ENCODE assay signal across 17 cellular contexts in genomic region chr2:237505188-237505939, GRCh38. TPM values are rescaled to one million over a fixed set of nuclear protein-coding genes. Genes with fewer than 3 reads are reported as not detected.
DNase-seq lines count a peak whose midpoint lies in the region; ATAC-seq and TF ChIP-seq lines count a peak whose summit lies in the region.
"Had no signal": no experiment of that assay in that cellular context is flagged by ENCODE, and none has a peak within 500 bp of the region (broad histone marks: within the 10 kb centered on the region; RNA-seq: fewer than 3 reads in every experiment).

No MANE protein-coding gene starts in this region.

- H3K4me1 ChIP-seq in trophoblast cell (ENCODE audit: control insufficient read depth in 1 of 2, insufficient read depth in 2 of 2, low read length in 2 of 2) (peaks cover 9 to 10% of the 10 kb centered on the region in 2 experiments), vagina (peaks cover 33% of the 10 kb centered on the region), mesendoderm (ENCODE audit: control insufficient read depth, low read depth, low read length) (peaks cover 7% of the 10 kb centered on the region)

- no peak overlapping the region for H2BK12ac ChIP-seq in trophoblast cell (ENCODE audit: low read length)

- H3K4ac ChIP-seq in trophoblast cell (ENCODE audit: low read depth, low read length) (no peak overlapping the region), mesendoderm (ENCODE audit: low read depth, low read length) (no peak overlapping the region)

- H2AFZ ChIP-seq in trophoblast cell (ENCODE audit: insufficient read depth, low read length, poor library complexity): no peak overlapping the region

- no peak overlapping the region for H3K4me3 Mint-ChIP-seq in natural killer cell treated with Interleukin-12 subunit alpha and Interleukin-12 subunit beta and Interleukin-15 and Interleukin-18, amount 100 ng/mL, for 72 hours
- no peak overlapping the region for H3K4me3 Mint-ChIP-seq in natural killer cell

- H3K18ac ChIP-seq in trophoblast cell (ENCODE audit: low read length) (no peak overlapping the region), mesendoderm (ENCODE audit: low read length) (no peak overlapping the region)

- H3K4me3 ChIP-seq in trophoblast cell (ENCODE audit: low read depth, low read length) (no peak overlapping the region), vagina (no peak overlapping the region), mesendoderm (ENCODE audit: low read length) (no peak overlapping the region)
- H3K4me3 ChIP-seq: MG63 had no signal

- H3K36me3 ChIP-seq in trophoblast cell (ENCODE audit: control insufficient read depth in 1 of 2, insufficient read depth in 2 of 2, low read length in 2 of 2) (no peaks in the 10 kb centered on the region), vagina (no peaks in the 10 kb centered on the region), mesendoderm (ENCODE audit: control insufficient read depth, insufficient read depth, low read length) (no peaks in the 10 kb centered on the region)
- H3K36me3 ChIP-seq: MG63 had no signal

- no peaks in the 10 kb centered on the region for H3K9me3 Mint-ChIP-seq in natural killer cell treated with Interleukin-12 subunit alpha and Interleukin-12 subunit beta and Interleukin-15 and Interleukin-18, amount 100 ng/mL, for 72 hours
- H3K9me3 Mint-ChIP-seq in natural killer cell: no peaks in the 10 kb centered on the region

- no peak for TF ChIP-seq POLR2A in vagina (IDR thresholded peaks at IDR 0.05)

- H3K23ac ChIP-seq in trophoblast cell (ENCODE audit: low read length) (no peak overlapping the region), mesendoderm (ENCODE audit: low read length) (no peak overlapping the region)

- WGBS in trophoblast cell (ENCODE audit: extremely low coverage, insufficient coverage, insufficient read length): no CpG with 5 or more reads among the region's 15 CpGs
- WGBS in mesendoderm (ENCODE audit: extremely low coverage, insufficient coverage, low lambda C conversion rate): no CpG with 5 or more reads among the region's 15 CpGs

- no peak for DNase-seq in natural killer cell treated with Interleukin-12 subunit alpha and Interleukin-12 subunit beta and Interleukin-15 and Interleukin-18, amount 100 ng/mL, for 72 hours (ENCODE audit: low spot score)
- no peak for DNase-seq in natural killer cell
- DNase-seq in trophoblast cell: no peak
- no peak for DNase-seq in vagina (ENCODE audit: extremely low spot score in 2 of 2)
- no peak for DNase-seq in NCI-H226
- DNase-seq in mesendoderm: no peak
- DNase-seq: COR-L47, EL, MG63, NCI-H1092, NCI-H146, NCI-H2081 treated with DMSO at 0.1 percent for 48 hours, NCI-H524, SHP77 treated with DMSO at 0.1 percent for 48 hours had no signal

- no peak for TF ChIP-seq CTCF in natural killer cell (IDR thresholded peaks at IDR 0.05)
- TF ChIP-seq CTCF in VCaP (conservative IDR thresholded peaks at IDR 0.05): no peak
- TF ChIP-seq CTCF in vagina (IDR thresholded peaks at IDR 0.05): no peak

- H2AK5ac ChIP-seq in trophoblast cell (ENCODE audit: low read length): peak overlapping the region; percentile 35
- no peak overlapping the region for H2AK5ac ChIP-seq in mesendoderm (ENCODE audit: low read length)

- H3K56ac ChIP-seq in mesendoderm (ENCODE audit: low read length): no peak overlapping the region

- H4K12ac ChIP-seq in trophoblast cell (ENCODE audit: low read depth, low read length): no peak overlapping the region

- H2BK15ac ChIP-seq in mesendoderm (replicated peaks; ENCODE audit: low read depth): no peak overlapping the region

- intact Hi-C loops in natural killer cell (cut with micrococcal nuclease) (no loop called here), vagina (cut with DNase I) (no loop called here)

- no peak overlapping the region for H4K5ac ChIP-seq in mesendoderm (ENCODE audit: low read length)

- peak overlapping the region; percentile 99; the same call in 1 of the 2 replicates for H3K27ac ChIP-seq in VCaP
- H3K27ac ChIP-seq in trophoblast cell (ENCODE audit: low read depth, low read length): no peak overlapping the region
- H3K27ac ChIP-seq in vagina: peak overlapping the region; percentile 88
- H3K27ac ChIP-seq in mesendoderm (ENCODE audit: low read depth, low read length): no peak overlapping the region

- H3K36me3 Mint-ChIP-seq in natural killer cell treated with Interleukin-12 subunit alpha and Interleukin-12 subunit beta and Interleukin-15 and Interleukin-18, amount 100 ng/mL, for 72 hours: no peaks in the 10 kb centered on the region
- H3K36me3 Mint-ChIP-seq in natural killer cell: no peaks in the 10 kb centered on the region

- H3K79me2 ChIP-seq in trophoblast cell (ENCODE audit: control insufficient read depth, insufficient read depth, low read length, poor library complexity) (no peaks in the 10 kb centered on the region), mesendoderm (ENCODE audit: control insufficient read depth, insufficient read depth, low read length) (no peaks in the 10 kb centered on the region)

- H4K8ac ChIP-seq in trophoblast cell (ENCODE audit: low read depth, low read length) (no peak overlapping the region), mesendoderm (ENCODE audit: low read depth, low read length) (no peak overlapping the region)

- peaks cover 11% of the 10 kb centered on the region for H3K9me3 ChIP-seq in trophoblast cell (ENCODE audit: insufficient read depth, low read depth, low read length)
- H3K9me3 ChIP-seq in vagina: no peaks in the 10 kb centered on the region
- H3K9me3 ChIP-seq: MG63 had no signal

- H3K14ac ChIP-seq in trophoblast cell (ENCODE audit: low read length): no peak overlapping the region

- no peak overlapping the region for H2BK5ac ChIP-seq in trophoblast cell (ENCODE audit: low read depth, low read length, poor library complexity)
- H2BK5ac ChIP-seq in mesendoderm (ENCODE audit: low read length): no peak overlapping the region

- no peaks in the 10 kb centered on the region for H3K27me3 ChIP-seq in trophoblast cell (ENCODE audit: insufficient read depth, low read length)
- no peaks in the 10 kb centered on the region for H3K27me3 ChIP-seq in vagina
- no peaks in the 10 kb centered on the region for H3K27me3 ChIP-seq in mesendoderm (ENCODE audit: insufficient read depth, low read length, poor library complexity)
- H3K27me3 ChIP-seq: MG63 had no signal

- no peak overlapping the region for H3K4me2 ChIP-seq in trophoblast cell (ENCODE audit: low read length)
- no peak overlapping the region for H3K4me2 ChIP-seq in mesendoderm (ENCODE audit: low read length)

- no peak overlapping the region for H4K91ac ChIP-seq in trophoblast cell (ENCODE audit: low read depth, low read length)

- H3K9ac ChIP-seq in trophoblast cell (ENCODE audit: low read length) (no peak overlapping the region), mesendoderm (ENCODE audit: low read length) (no peak overlapping the region)

- H2BK120ac ChIP-seq in trophoblast cell (ENCODE audit: insufficient read depth, low read length, poor library complexity): no peak overlapping the region
- no peak overlapping the region for H2BK120ac ChIP-seq in mesendoderm (ENCODE audit: low read depth, low read length)

- H3K4me1 Mint-ChIP-seq in natural killer cell treated with Interleukin-12 subunit alpha and Interleukin-12 subunit beta and Interleukin-15 and Interleukin-18, amount 100 ng/mL, for 72 hours (ENCODE audit: low read depth in 2 of 2): peaks cover 3 to 4% of the 10 kb centered on the region in 2 donors
- H3K4me1 Mint-ChIP-seq in natural killer cell: peaks cover 0 to 7% of the 10 kb centered on the region in 2 donors

- no peak overlapping the region for H3K27ac Mint-ChIP-seq in natural killer cell treated with Interleukin-12 subunit alpha and Interleukin-12 subunit beta and Interleukin-15 and Interleukin-18, amount 100 ng/mL, for 72 hours
- H3K27ac Mint-ChIP-seq in natural killer cell: no peak overlapping the region

- peaks cover 24 to 26% of the 10 kb centered on the region in 2 donors for H3K27me3 Mint-ChIP-seq in natural killer cell treated with Interleukin-12 subunit alpha and Interleukin-12 subunit beta and Interleukin-15 and Interleukin-18, amount 100 ng/mL, for 72 hours
- H3K27me3 Mint-ChIP-seq in natural killer cell (ENCODE audit: low read depth in 2 of 2): peaks cover 32 to 38% of the 10 kb centered on the region in 2 donors

- H3K79me1 ChIP-seq in trophoblast cell (ENCODE audit: low read length) (peaks cover 4% of the 10 kb centered on the region), mesendoderm (ENCODE audit: low read length) (no peaks in the 10 kb centered on the region)

- ATAC-seq in natural killer cell treated with Interleukin-12 subunit alpha and Interleukin-12 subunit beta and Interleukin-15 and Interleukin-18, amount 100 ng/mL, for 72 hours: peak; percentile 40 to 41
- ATAC-seq in natural killer cell (no peak), GM19455 (IDR thresholded peaks at IDR 0.05; ENCODE audit: unreplicated experiment) (no peak)

RNA-seq across cellular contexts. Expression of gene MLPH, which starts 18.3 kb away (rescaled TPM):
- total RNA-seq in natural killer cell treated with Interleukin-12 subunit alpha and Interleukin-12 subunit beta and Interleukin-15 and Interleukin-18, amount 100 ng/mL, for 72 hours: not detected
- total RNA-seq in natural killer cell (not detected), vagina (34.6 TPM)
- polyA plus RNA-seq in trophoblast cell (2013): 3.8 and 4.1 TPM in 2 replicates
- 7.8 TPM for polyA plus RNA-seq in mesendoderm (2013, experiment 1 of 2)
- 8.0 TPM for polyA plus RNA-seq in mesendoderm (2013, experiment 2 of 2)
- total RNA-seq: A673 had no signal

Comparison
In these comparisons a context has a peak if more than half of its experiments do, and no peak if none do; other contexts are left out.
1. ATAC-seq: peak in natural killer cell treated with Interleukin-12 subunit alpha and Interleukin-12 subunit beta and Interleukin-15 and Interleukin-18, amount 100 ng/mL, for 72 hours (2 of 2); none in natural killer cell (0 of 3) and GM19455 (single experiment).
2. H3K27ac ChIP-seq: peak in VCaP (single experiment) and vagina (single experiment); none in trophoblast cell (single experiment) and mesendoderm (single experiment).
3. RNA of gene MLPH, which starts 18.3 kb away (total RNA-seq): 34.6 TPM in vagina (single experiment); not detected in natural killer cell treated with Interleukin-12 subunit alpha and Interleukin-12 subunit beta and Interleukin-15 and Interleukin-18, amount 100 ng/mL, for 72 hours and not detected in natural killer cell; every median in the first group is over 10 times any median in the second.